ENCODE assay signal across 19 cellular contexts in genomic region chr2:239937866-239938640, GRCh38.
DNase-seq lines count a peak whose midpoint lies in the region; ATAC-seq and TF ChIP-seq lines count a peak whose summit lies in the region.
"Had no signal": no experiment of that assay in that cellular context is flagged by ENCODE, and none has a peak within 500 bp of the region (broad histone marks: within the 10 kb centered on the region; RNA-seq: fewer than 3 reads in every experiment).

No MANE protein-coding gene starts in this region.

- H3K4me3 Mint-ChIP-seq in H9 (no peak overlapping the region; a peak in 1 of 5 replicates), glutamatergic neuron (ENCODE audit: unreplicated experiment) (no peak overlapping the region)
- H3K4me3 Mint-ChIP-seq: brain; immature natural killer cell; T-helper 1 cell treated with Interleukin-12 subunit alpha and Interleukin-12 subunit beta and Interleukin-4 antibody, amounts not matched to agents 30 μg/mL and 1 μg/mL, for 36 hours had no signal

- H2BK5ac ChIP-seq in H9 (ENCODE audit: insufficient read length, low read length), result no peak overlapping the region

- no peaks in the 10 kb centered on the region for H4K20me1 ChIP-seq in BLaER1 treated with 17β-estradiol and CSF1 and Interleukin-3, amounts not matched to agents 10 nM and 100 nM
- no peaks in the 10 kb centered on the region for H4K20me1 ChIP-seq in H9 (ENCODE audit: control insufficient read depth, insufficient read depth, insufficient read length)

- no peak overlapping the region for H2BK15ac ChIP-seq in H9 (ENCODE audit: low read depth, low read length)

- no peak overlapping the region for H3K18ac ChIP-seq in H9 (ENCODE audit: insufficient read length, low read depth, low read length)

- WGBS in H9 (ENCODE audit: extremely low coverage, insufficient read length, low lambda C conversion rate), result no CpG with 5 or more reads among the region's 20 CpGs

- H3K4me3 ChIP-seq in BLaER1 treated with 17β-estradiol and CSF1 and Interleukin-3, amounts not matched to agents 10 nM and 100 nM, result peak overlapping the region in 7 of 10 experiments; percentile 26 to 55 (median 42); a peak in 6 of 20 replicates
- H3K4me3 ChIP-seq: colonic mucosa, SJSA1 had no signal

- H3K9me3 Mint-ChIP-seq in H9, result no peaks in the 10 kb centered on the region
- H3K9me3 Mint-ChIP-seq in glutamatergic neuron (ENCODE audit: unreplicated experiment), result peaks cover 6% of the 10 kb centered on the region
- H3K9me3 Mint-ChIP-seq: immature natural killer cell; T-helper 1 cell treated with Interleukin-12 subunit alpha and Interleukin-12 subunit beta and Interleukin-4 antibody, amounts not matched to agents 30 μg/mL and 1 μg/mL, for 36 hours had no signal

- H3K27me3 ChIP-seq in BLaER1 treated with 17β-estradiol and CSF1 and Interleukin-3, amounts not matched to agents 10 nM and 100 nM, result no peaks in the 10 kb centered on the region
- no peaks in the 10 kb centered on the region for H3K27me3 ChIP-seq in H9 (ENCODE audit: insufficient read depth, low read length)
- H3K27me3 ChIP-seq: colonic mucosa, SJSA1 had no signal

- H2BK20ac ChIP-seq in H9 (ENCODE audit: low read depth, low read length, poor library complexity, severe bottlenecking), result no peak overlapping the region

- peaks cover 0 to 20% (median 15%) of the 10 kb centered on the region in 11 experiments; a peak in 19 of 22 replicates for H3K9me3 ChIP-seq in BLaER1 treated with 17β-estradiol and CSF1 and Interleukin-3, amounts not matched to agents 10 nM and 100 nM (replicated peaks in 1 of 11)
- H3K9me3 ChIP-seq in H9 (ENCODE audit: control insufficient read depth, low read depth, low read length), result no peaks in the 10 kb centered on the region
- H3K9me3 ChIP-seq: Caco-2, colonic mucosa had no signal

- H3T11ph ChIP-seq in H9 (ENCODE audit: low read length), result no peak overlapping the region

- ATAC-seq in HG02798 (IDR thresholded peaks at IDR 0.05; ENCODE audit: poor library complexity, unreplicated experiment) (no peak), GM21447 (IDR thresholded peaks at IDR 0.05; ENCODE audit: unreplicated experiment) (no peak)
- ATAC-seq: PC-3; stimulated activated naive CD8-positive, alpha-beta T cell treated with anti-CD3 and anti-CD28 coated beads, Interleukin-15, Interleukin-2, amounts not matched to agents 100 U/mL and 50 U/mL, for 24 hours had no signal

- H3K79me2 ChIP-seq in H9 (ENCODE audit: insufficient read depth, low read length), result no peaks in the 10 kb centered on the region
- H3K79me2 ChIP-seq: parathyroid adenoma had no signal

- H4K8ac ChIP-seq in H9 (replicated peaks; ENCODE audit: insufficient read length, low read depth, low read length), result no peak overlapping the region

- H3K36me3 ChIP-seq in BLaER1 treated with 17β-estradiol and CSF1 and Interleukin-3, amounts not matched to agents 10 nM and 100 nM, result peaks cover 0 to 6% (median 0%) of the 10 kb centered on the region in 11 experiments; a peak in 1 of 22 replicates
- H3K36me3 ChIP-seq: colonic mucosa, SJSA1 had no signal

- no peak overlapping the region for H3K23ac ChIP-seq in H9 (ENCODE audit: insufficient read length, low read depth, low read length)

- H3K27ac Mint-ChIP-seq in H9 (no peak overlapping the region; a peak in 1 of 7 replicates), glutamatergic neuron (ENCODE audit: unreplicated experiment) (no peak overlapping the region)
- H3K27ac Mint-ChIP-seq: brain; immature natural killer cell; T-helper 1 cell treated with Interleukin-12 subunit alpha and Interleukin-12 subunit beta and Interleukin-4 antibody, amounts not matched to agents 30 μg/mL and 1 μg/mL, for 36 hours had no signal

- H2BK12ac ChIP-seq in H9 (ENCODE audit: insufficient read length, low read depth, low read length), result no peak overlapping the region

- TF ChIP-seq CTCF in H9 (conservative IDR thresholded peaks at IDR 0.05), result no peak
- TF ChIP-seq CTCF in glutamatergic neuron (IDR thresholded peaks at IDR 0.05; ENCODE audit: partially characterized antibody, unreplicated experiment), result no peak

- no peaks in the 10 kb centered on the region for H3K79me1 ChIP-seq in H9 (ENCODE audit: insufficient read depth, low read depth, low read length, poor library complexity, severe bottlenecking)

- H3K56ac ChIP-seq in H9 (ENCODE audit: insufficient read length, low read depth, low read length), result no peak overlapping the region

- intact Hi-C loops in posterior cingulate gyrus (cut with DNase I), result no loop called here

- H3K14ac ChIP-seq in H9 (ENCODE audit: insufficient read depth, low read length), result no peak overlapping the region

- no peak overlapping the region for H2BK120ac ChIP-seq in H9 (ENCODE audit: low read depth, low read length, poor library complexity, severe bottlenecking)

- peak overlapping the region in 7 of 11 experiments; percentile 65 to 76 (median 71); a peak in 13 of 22 replicates for H3K27ac ChIP-seq in BLaER1 treated with 17β-estradiol and CSF1 and Interleukin-3, amounts not matched to agents 10 nM and 100 nM
- H3K27ac ChIP-seq in H9 (ENCODE audit: insufficient read length, low read depth, low read length), result no peak overlapping the region
- H3K27ac ChIP-seq: colonic mucosa, KMS-11, parathyroid adenoma, SJSA1 had no signal

- no peak overlapping the region for H2AK5ac ChIP-seq in H9 (ENCODE audit: insufficient read length, low read length)

- no peak overlapping the region for H4K5ac ChIP-seq in H9 (ENCODE audit: insufficient read length, low read depth, low read length)

- no peak overlapping the region for H3K4ac ChIP-seq in H9 (ENCODE audit: low read depth, low read length)

- H3K36me3 Mint-ChIP-seq in H9 (ENCODE audit: insufficient read depth in 1 of 3, low read depth in 3 of 3), result no peaks in the 10 kb centered on the region
- peaks cover 7% of the 10 kb centered on the region for H3K36me3 Mint-ChIP-seq in glutamatergic neuron (ENCODE audit: unreplicated experiment)
- H3K36me3 Mint-ChIP-seq: immature natural killer cell had no signal

- H3K27me3 Mint-ChIP-seq in H9 (ENCODE audit: low read depth) (peaks cover 10% of the 10 kb centered on the region), glutamatergic neuron (ENCODE audit: unreplicated experiment) (peaks cover 11% of the 10 kb centered on the region)

- H4K91ac ChIP-seq in H9 (ENCODE audit: insufficient read length, low read depth, low read length), result no peak overlapping the region

- H3K9ac ChIP-seq in BLaER1 treated with 17β-estradiol and CSF1 and Interleukin-3, amounts not matched to agents 10 nM and 100 nM, result peak overlapping the region in 8 of 11 experiments; percentile 38 to 67 (median 64); a peak in 14 of 22 replicates
- no peak overlapping the region for H3K9ac ChIP-seq in H9 (ENCODE audit: extremely low read depth, insufficient read length, low read length)
- H3K9ac ChIP-seq: KMS-11, parathyroid adenoma had no signal

- DNase-seq in H9, result peak; percentile 10
- peak; percentile 2 for DNase-seq in glutamatergic neuron
- DNase-seq in posterior cingulate gyrus, result peak in 7 of 10 donors; percentile 2 to 74 (median 14)
- DNase-seq in NCI-H2227 treated with DMSO at 0.1 percent for 48 hours (lab: John Stamatoyannopoulos, UW), result no peak
- DNase-seq: Caco-2; colonic mucosa; immature natural killer cell; NCI-H1092; NCI-H2029 treated with DMSO at 0.1 percent for 48 hours; PC-3; stimulated activated naive CD8-positive, alpha-beta T cell treated with anti-CD3 and anti-CD28 coated beads, Interleukin-15, Interleukin-2, amounts not matched to agents 100 U/mL and 50 U/mL, for 24 hours had no signal

- no peaks in the 10 kb centered on the region for H3K23me2 ChIP-seq in H9 (ENCODE audit: insufficient read length, low read depth, low read length, poor library complexity, severe bottlenecking)

- H2AFZ ChIP-seq in H9 (ENCODE audit: low read length), result no peak overlapping the region
- H2AFZ ChIP-seq: parathyroid adenoma had no signal

- peak overlapping the region; percentile 82 to 97 (median 92) for H3K4me2 ChIP-seq in BLaER1 treated with 17β-estradiol and CSF1 and Interleukin-3, amounts not matched to agents 10 nM and 100 nM
- no peak overlapping the region for H3K4me2 ChIP-seq in H9 (ENCODE audit: insufficient read depth, insufficient read length, low read length)
- H3K4me2 ChIP-seq: KMS-11 had no signal

- H3K4me1 Mint-ChIP-seq in H9 (peaks cover 2 to 5% of the 10 kb centered on the region in 2 experiments; a peak in 3 of 4 replicates), glutamatergic neuron (ENCODE audit: low read depth, unreplicated experiment) (peaks cover 8% of the 10 kb centered on the region)

- peaks cover 41 to 75% (median 63%) of the 10 kb centered on the region in 10 experiments for H3K4me1 ChIP-seq in BLaER1 treated with 17β-estradiol and CSF1 and Interleukin-3, amounts not matched to agents 10 nM and 100 nM
- no peaks in the 10 kb centered on the region for H3K4me1 ChIP-seq in H9 (ENCODE audit: insufficient read depth, low read length)
- H3K4me1 ChIP-seq: Caco-2, colonic mucosa, parathyroid adenoma, SJSA1 had no signal
